ENCODE assay signal across 23 cellular contexts in the genomic region with DNA sequence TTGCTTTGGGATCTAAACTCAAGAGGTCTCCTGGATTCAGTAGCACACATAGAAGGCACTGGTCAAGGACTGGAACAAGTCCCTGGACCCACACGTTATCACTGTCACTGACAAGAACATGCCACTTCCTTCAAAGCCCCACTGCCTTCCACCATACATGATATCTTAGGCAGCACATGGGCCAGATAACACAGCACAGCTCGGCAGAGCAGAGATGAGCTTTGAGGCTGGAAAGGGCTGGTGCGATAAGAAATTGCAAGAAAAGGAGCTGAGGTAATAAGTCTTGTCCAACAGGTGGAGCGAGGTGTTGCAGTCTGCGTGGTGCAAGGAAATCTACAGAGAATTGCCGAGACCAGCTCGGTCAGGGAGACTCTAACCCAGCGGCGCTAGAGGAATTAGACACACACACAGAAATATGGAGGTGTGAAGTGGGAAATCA.
DNase-seq lines count a peak whose midpoint lies in the region; ATAC-seq, FAIRE-seq and TF ChIP-seq lines count a peak whose summit lies in the region.
"Had no signal": no experiment of that assay in that cellular context is flagged by ENCODE, and none has a peak within 500 bp of the region (broad histone marks: within the 10 kb centered on the region; RNA-seq: fewer than 3 reads in every experiment).

No MANE protein-coding gene starts in this region.

- no peak for TF ChIP-seq POLR2A in H1 (IDR thresholded peaks at IDR 0.05; ENCODE audit: control extremely low read depth in 1 of 2, low read depth in 2 of 2, low read length in 2 of 2)

- H3K14ac ChIP-seq in H1 (ENCODE audit: insufficient read length) = no peak overlapping the region

- BruUV-seq in Calu3 (replicated peaks; lab: Mats Ljungman, UMichigan) (no TSS peak), PC-3 (replicated peaks; lab: Mats Ljungman, UMichigan) (no TSS peak)

- H3K56ac ChIP-seq in H1 (replicated peaks; ENCODE audit: insufficient read length, low read depth, low read length) (no peak overlapping the region), mesendoderm (ENCODE audit: low read length) (no peak overlapping the region)

- H3K27ac Mint-ChIP-seq in Calu3 (ENCODE audit: unreplicated experiment) (no peak overlapping the region), chondrocyte (ENCODE audit: unreplicated experiment) (no peak overlapping the region)
- H3K27ac Mint-ChIP-seq: activated CD4-positive, alpha-beta T cell treated with anti-CD3 and anti-CD28 coated beads for 36 hours; activated naive CD4-positive, alpha-beta T cell treated with anti-CD3 and anti-CD28 coated beads, Interleukin-2, amount 50 U/mL, for 24 hours; activated T-cell treated with anti-CD3 and anti-CD28 coated beads, Interleukin-2, amount 50 U/mL, for 72 hours; neural progenitor cell had no signal

- no peak overlapping the region for H2BK5ac ChIP-seq in H1 (ENCODE audit: low read depth, low read length)
- no peak overlapping the region for H2BK5ac ChIP-seq in mesendoderm (ENCODE audit: low read length)

- intact Hi-C loops in Calu3 (cut with micrococcal nuclease; ENCODE audit: unreplicated experiment) (no loop called here), PC-3 (cut with micrococcal nuclease) (no loop called here), upper lobe of right lung (cut with DNase I) (no loop called here), dorsolateral prefrontal cortex (cut with DNase I) (no loop called here)

- no peak overlapping the region for H3K4me2 ChIP-seq in PC-3 (ENCODE audit: low read length)
- no peak overlapping the region for H3K4me2 ChIP-seq in H1 (ENCODE audit: insufficient read depth in 1 of 2, low read depth in 2 of 2, low read length in 2 of 2)
- no peak overlapping the region for H3K4me2 ChIP-seq in mesendoderm (ENCODE audit: low read length)
- H3K4me2 ChIP-seq: neural progenitor cell had no signal

- no peak overlapping the region for H3K4ac ChIP-seq in H1 (replicated peaks; ENCODE audit: insufficient read length, low read depth, low read length)
- no peak overlapping the region for H3K4ac ChIP-seq in mesendoderm (ENCODE audit: low read depth, low read length)

- H3K4me1 Mint-ChIP-seq in Calu3 (ENCODE audit: low read depth, unreplicated experiment) (peaks cover 15% of the 10 kb centered on the region), chondrocyte (ENCODE audit: low read depth) (peaks cover 19% of the 10 kb centered on the region)
- H3K4me1 Mint-ChIP-seq: activated CD4-positive, alpha-beta T cell treated with anti-CD3 and anti-CD28 coated beads for 36 hours; activated naive CD4-positive, alpha-beta T cell treated with anti-CD3 and anti-CD28 coated beads, Interleukin-2, amount 50 U/mL, for 24 hours; central memory CD8-positive, alpha-beta T cell had no signal

- H3K4me3 ChIP-seq in PC-3 (ENCODE audit: low read length) (no peak overlapping the region), H1 (ENCODE audit: extremely low read depth in 1 of 4, insufficient read depth in 2 of 4, low read depth in 3 of 4, low read length in 4 of 4) (no peak overlapping the region), mesendoderm (ENCODE audit: low read length) (no peak overlapping the region), upper lobe of right lung (no peak overlapping the region), dorsolateral prefrontal cortex (no peak overlapping the region)
- H3K4me3 ChIP-seq: neural progenitor cell, psoas muscle had no signal

- H2BK120ac ChIP-seq in H1 (replicated peaks; ENCODE audit: low read depth, low read length) = no peak overlapping the region
- no peak overlapping the region for H2BK120ac ChIP-seq in mesendoderm (ENCODE audit: low read depth, low read length)

- H3K4me3 Mint-ChIP-seq in Calu3 (ENCODE audit: low read depth, unreplicated experiment) (no peak overlapping the region), chondrocyte (ENCODE audit: unreplicated experiment) (no peak overlapping the region)
- H3K4me3 Mint-ChIP-seq: activated CD4-positive, alpha-beta T cell treated with anti-CD3 and anti-CD28 coated beads for 36 hours; activated naive CD4-positive, alpha-beta T cell treated with anti-CD3 and anti-CD28 coated beads, Interleukin-2, amount 50 U/mL, for 24 hours; activated T-cell treated with anti-CD3 and anti-CD28 coated beads, Interleukin-2, amount 50 U/mL, for 72 hours; central memory CD8-positive, alpha-beta T cell; neural progenitor cell had no signal

- ATAC-seq in PC-3 (0 out of 2 replicates have a peak, but pooled peaks have one; percentile 27), omental fat pad (ENCODE audit: low FRiP score) (no peak), upper lobe of right lung (no peak)
- ATAC-seq: activated CD4-positive, alpha-beta T cell treated with anti-CD3 and anti-CD28 coated beads for 36 hours; activated T-cell treated with anti-CD3 and anti-CD28 coated beads, Interleukin-2, amount 50 U/mL, for 72 hours; psoas muscle had no signal

- WGBS in H1 (ENCODE audit: extremely low coverage in 1 of 2, insufficient coverage in 1 of 2, insufficient read length in 1 of 2, insufficient replicate concordance in 2 of 2, low coverage in 1 of 2, low lambda C conversion rate in 2 of 2, missing lambda C conversion rate in 1 of 2), 2 experiments = 82% methylated on average over 9 of the region's 9 CpGs; no CpG with 5 or more reads in 1 of the 2 experiments
- WGBS in mesendoderm (ENCODE audit: extremely low coverage, insufficient coverage, low lambda C conversion rate) = no CpG with 5 or more reads among the region's 9 CpGs

- H4K20me1 ChIP-seq in PC-3 (ENCODE audit: low read length) (no peaks in the 10 kb centered on the region), H1 (replicated peaks in 1 of 2; ENCODE audit: control insufficient read depth in 1 of 2, insufficient read depth in 2 of 2, low read length in 2 of 2) (no peaks in the 10 kb centered on the region)

- H2BK20ac ChIP-seq in H1 (ENCODE audit: low read length) = no peak overlapping the region

- no peak for FAIRE-seq in H1 (lab: Jason Lieb, UNC)
- FAIRE-seq: RCC 7860 had no signal

- H4K91ac ChIP-seq in H1 (replicated peaks; ENCODE audit: insufficient read length, low read length) = no peak overlapping the region

- no peaks in the 10 kb centered on the region; the same call in 1 of the 2 replicates for H3K23me2 ChIP-seq in H1 (ENCODE audit: low read depth, low read length)

- H4K5ac ChIP-seq in H1 (ENCODE audit: insufficient read length, low read depth, low read length) (no peak overlapping the region), mesendoderm (ENCODE audit: low read length) (no peak overlapping the region)

- H3K27ac ChIP-seq in PC-3 (ENCODE audit: low read length) = no peak overlapping the region
- no peak overlapping the region for H3K27ac ChIP-seq in H1 (ENCODE audit: low read depth, low read length)
- no peak overlapping the region for H3K27ac ChIP-seq in mesendoderm (ENCODE audit: low read depth, low read length)
- H3K27ac ChIP-seq in upper lobe of right lung = no peak overlapping the region
- no peak overlapping the region for H3K27ac ChIP-seq in dorsolateral prefrontal cortex
- H3K27ac ChIP-seq: neural progenitor cell, psoas muscle had no signal

- H2BK15ac ChIP-seq in H1 (ENCODE audit: low read length) (no peak overlapping the region), mesendoderm (replicated peaks; ENCODE audit: low read depth) (no peak overlapping the region)

- H3K27me3 Mint-ChIP-seq in Calu3 (ENCODE audit: unreplicated experiment) (peaks cover 20% of the 10 kb centered on the region), chondrocyte (ENCODE audit: low read depth) (peaks cover 9% of the 10 kb centered on the region)

- no peaks in the 10 kb centered on the region for H3K9me3 Mint-ChIP-seq in Calu3 (ENCODE audit: low read depth, unreplicated experiment)
- H3K9me3 Mint-ChIP-seq in chondrocyte (ENCODE audit: low read depth) = no peaks in the 10 kb centered on the region
- H3K9me3 Mint-ChIP-seq: activated naive CD4-positive, alpha-beta T cell treated with anti-CD3 and anti-CD28 coated beads, Interleukin-2, amount 50 U/mL, for 24 hours; activated T-cell treated with anti-CD3 and anti-CD28 coated beads, Interleukin-2, amount 50 U/mL, for 72 hours; central memory CD8-positive, alpha-beta T cell had no signal

- H3K4me1 ChIP-seq in PC-3 (ENCODE audit: insufficient read depth, low read length) (peaks cover 6% of the 10 kb centered on the region; the same call in 1 of the 2 replicates), H1 (replicated peaks in 1 of 4; ENCODE audit: control insufficient read depth in 3 of 4, insufficient read depth in 4 of 4, low read length in 3 of 4) (no peaks in the 10 kb centered on the region), mesendoderm (ENCODE audit: control insufficient read depth, low read depth, low read length) (no peaks in the 10 kb centered on the region), upper lobe of right lung (no peaks in the 10 kb centered on the region)
- H3K4me1 ChIP-seq: neural progenitor cell, psoas muscle had no signal

- no peaks in the 10 kb centered on the region for H3K79me2 ChIP-seq in PC-3 (ENCODE audit: low read length)
- no peaks in the 10 kb centered on the region for H3K79me2 ChIP-seq in H1 (ENCODE audit: control insufficient read depth in 1 of 2, insufficient read depth in 2 of 2, low read length in 2 of 2)
- H3K79me2 ChIP-seq in mesendoderm (ENCODE audit: control insufficient read depth, insufficient read depth, low read length) = no peaks in the 10 kb centered on the region

- CTCF ChIA-PET in Calu3 (lab: Charles Lee) = interaction anchor here (0.8 to 1.4 kb wide), 5 partner anchors 16 to 242 kb away, joined by 3 to 5 read pairs (median 3); no protein-coding TSS in a partner anchor
- CTCF ChIA-PET in PC-3 (lab: Charles Lee) = no interaction called here
- CTCF ChIA-PET in H1 (lab: Charles Lee; ENCODE audit: partially characterized antibody) = interaction anchor here (0.5 to 2.1 kb wide), 7 partner anchors 9 to 229 kb away, joined by 3 to 6 read pairs (median 3); no protein-coding TSS in a partner anchor

- H3K27me3 ChIP-seq in PC-3 (ENCODE audit: low read length) = peaks cover 21% of the 10 kb centered on the region
- peaks cover 0 to 1% (median 0%) of the 10 kb centered on the region in 4 experiments; a peak in 1 of 7 replicates for H3K27me3 ChIP-seq in H1 (replicated peaks in 1 of 4; ENCODE audit: control insufficient read depth in 3 of 4, extremely low read depth in 1 of 4, insufficient read depth in 3 of 4, low read length in 3 of 4)
- no peaks in the 10 kb centered on the region for H3K27me3 ChIP-seq in mesendoderm (ENCODE audit: insufficient read depth, low read length, poor library complexity)
- H3K27me3 ChIP-seq in upper lobe of right lung = peaks cover 12% of the 10 kb centered on the region
- peaks cover 0 to 8% (median 0%) of the 10 kb centered on the region in 45 donors for H3K27me3 ChIP-seq in dorsolateral prefrontal cortex
- H3K27me3 ChIP-seq: neural progenitor cell had no signal

- H3K36me3 ChIP-seq in PC-3 (ENCODE audit: low read depth, low read length) (no peaks in the 10 kb centered on the region), H1 (ENCODE audit: control insufficient read depth in 2 of 4, insufficient read depth in 4 of 4, low read length in 3 of 4) (no peaks in the 10 kb centered on the region), mesendoderm (ENCODE audit: control insufficient read depth, insufficient read depth, low read length) (no peaks in the 10 kb centered on the region), upper lobe of right lung (no peaks in the 10 kb centered on the region)
- H3K36me3 ChIP-seq: neural progenitor cell had no signal

- no peak overlapping the region for H3K18ac ChIP-seq in H1 (ENCODE audit: extremely low read depth, low read length)
- no peak overlapping the region for H3K18ac ChIP-seq in mesendoderm (ENCODE audit: low read length)

- H2AFZ ChIP-seq in PC-3 (ENCODE audit: low read length) = no peak overlapping the region
- H2AFZ ChIP-seq in H1 (ENCODE audit: low read length) = peak overlapping the region; percentile 72; the same call in 1 of the 2 replicates
- H2AFZ ChIP-seq: neural progenitor cell had no signal

- no peaks in the 10 kb centered on the region for H3K9me3 ChIP-seq in PC-3 (ENCODE audit: low read length)
- H3K9me3 ChIP-seq in H1 (ENCODE audit: insufficient read depth in 2 of 2, low read depth in 1 of 2, low read length in 1 of 2) = no peaks in the 10 kb centered on the region
- H3K9me3 ChIP-seq in upper lobe of right lung = no peaks in the 10 kb centered on the region
- H3K9me3 ChIP-seq: psoas muscle had no signal

- no peak for TF ChIP-seq EP300 in H1 (IDR thresholded peaks at IDR 0.05; ENCODE audit: borderline replicate concordance in 1 of 2, low read depth in 2 of 2, low read length in 2 of 2)

- no peaks in the 10 kb centered on the region for H3F3A ChIP-seq in PC-3 (ENCODE audit: low read length, unreplicated experiment)

- H3K9ac ChIP-seq in PC-3 (ENCODE audit: low read length) (no peak overlapping the region), H1 (replicated peaks in 1 of 4; ENCODE audit: extremely low read depth in 1 of 4, low read depth in 3 of 4, low read length in 3 of 4) (no peak overlapping the region), mesendoderm (ENCODE audit: low read length) (no peak overlapping the region)
- H3K9ac ChIP-seq: neural progenitor cell had no signal

- H2BK12ac ChIP-seq in H1 (ENCODE audit: low read depth, low read length) = no peak overlapping the region

- TF ChIP-seq RAD21 in H1 (IDR thresholded peaks at IDR 0.05 in 1 of 2, conservative IDR thresholded peaks at IDR 0.05 in 1 of 2; ENCODE audit: low read depth in 2 of 2, low read length in 2 of 2) = peak; percentile 37 to 43

- DNase-seq in Calu3 (peak; percentile 58), PC-3 (no peak), H1 (ENCODE audit: low read depth in 1 of 2, low spot score in 2 of 2) (no peak), mesendoderm (peak; percentile 36), omental fat pad (ENCODE audit: low spot score) (no peak), upper lobe of right lung (no peak), dorsolateral prefrontal cortex (no peak), chondrocyte (ENCODE audit: low spot score) (no peak)
- DNase-seq: activated CD4-positive, alpha-beta T cell treated with anti-CD3 and anti-CD28 coated beads for 36 hours; activated T-cell treated with anti-CD3 and anti-CD28 coated beads, Interleukin-2, amount 50 U/mL, for 72 hours; aorta; effector CD4-positive, alpha-beta T cell; glutamatergic neuron; KBM-7; NCI-H1694 treated with DMSO at 0.1 percent for 48 hours; psoas muscle; stimulated activated CD4-positive, alpha-beta T cell treated with anti-CD3 and anti-CD28 coated beads, Interleukin-2, amount 100 ng/mL, for 24 hours; stimulated activated naive CD4-positive, alpha-beta T cell; T1000 had no signal

- POLR2A ChIA-PET in PC-3 (lab: Charles Lee; ENCODE audit: unreplicated experiment) = no interaction called here
- POLR2A ChIA-PET in H1 (lab: Charles Lee; ENCODE audit: partially characterized antibody) = no interaction called here

- H3K36me3 Mint-ChIP-seq in Calu3 (ENCODE audit: insufficient read depth, unreplicated experiment) = no peaks in the 10 kb centered on the region
- no peaks in the 10 kb centered on the region for H3K36me3 Mint-ChIP-seq in chondrocyte (ENCODE audit: low read depth)
- H3K36me3 Mint-ChIP-seq: activated naive CD4-positive, alpha-beta T cell treated with anti-CD3 and anti-CD28 coated beads, Interleukin-2, amount 50 U/mL, for 24 hours; neural progenitor cell had no signal

- no peak overlapping the region for H3K23ac ChIP-seq in H1 (ENCODE audit: insufficient read length)
- no peak overlapping the region for H3K23ac ChIP-seq in mesendoderm (ENCODE audit: low read length)

- H3K79me1 ChIP-seq in H1 (ENCODE audit: low read depth, low read length) (no peaks in the 10 kb centered on the region), mesendoderm (ENCODE audit: low read length) (no peaks in the 10 kb centered on the region)

- no peak overlapping the region for H4K8ac ChIP-seq in H1 (ENCODE audit: extremely low read depth, insufficient read depth, low read length)
- H4K8ac ChIP-seq in mesendoderm (ENCODE audit: low read depth, low read length) = no peak overlapping the region

- no peaks in the 10 kb centered on the region for H3K9me2 ChIP-seq in PC-3 (replicated peaks; ENCODE audit: low read length)

- H2AK5ac ChIP-seq in H1 (ENCODE audit: low read depth, low read length) (no peak overlapping the region), mesendoderm (ENCODE audit: low read length) (no peak overlapping the region)

- TF ChIP-seq CTCF in Calu3 (IDR thresholded peaks at IDR 0.05; ENCODE audit: unreplicated experiment) (peak; percentile 52), PC-3 (conservative IDR thresholded peaks at IDR 0.05; ENCODE audit: low read depth, low read length) (no peak), H1 (IDR thresholded peaks at IDR 0.05; ENCODE audit: control extremely low read depth in 1 of 3, insufficient read depth in 1 of 3, low read depth in 1 of 3, low read length in 3 of 3) (peak in 2 of 3 experiments; percentile 22 to 33; a peak in 2 of 4 replicates), omental fat pad (IDR thresholded peaks at IDR 0.05) (no peak), upper lobe of right lung (IDR thresholded peaks at IDR 0.05) (no peak), dorsolateral prefrontal cortex (IDR thresholded peaks at IDR 0.05 in 54 of 56, conservative IDR thresholded peaks at IDR 0.05 in 2 of 56; ENCODE audit: low read depth in 1 of 56, partially characterized antibody in 56 of 56) (no peak), chondrocyte (IDR thresholded peaks at IDR 0.05) (no peak)

Comparison
In these comparisons a context has a peak if more than half of its experiments do, and no peak if none do; other contexts are left out.
1. DNase-seq: peak in Calu3 (single experiment) and mesendoderm (single experiment); none in PC-3 (single experiment), H1 (0 of 2), omental fat pad (single experiment), upper lobe of right lung (single experiment), dorsolateral prefrontal cortex (0 of 10) and chondrocyte (single experiment).
2. CTCF ChIP-seq: peak in Calu3 (single experiment) and H1 (2 of 3); none in PC-3 (single experiment), omental fat pad (0 of 3), upper lobe of right lung (single experiment), dorsolateral prefrontal cortex (0 of 56) and chondrocyte (single experiment).